23 cellular contexts compared by ENCODE assay signal in genomic region chr10:126630225-126630624, GRCh38. TPM values are rescaled to one million over a fixed set of nuclear protein-coding genes. Genes with fewer than 3 reads are reported as not detected.
A peak's percentile ranks its signal among the peaks of the same experiment; 100 is the strongest.
DNase-seq lines count a peak whose midpoint lies in the region; ATAC-seq, FAIRE-seq and TF ChIP-seq lines count a peak whose summit lies in the region.
"Had no signal": no experiment of that assay in that cellular context is flagged by ENCODE, and none has a peak within 500 bp of the region (broad histone marks: within the 10 kb centered on the region; RNA-seq: fewer than 3 reads in every experiment).

No MANE protein-coding gene starts in this region.

- intact Hi-C loops in dorsolateral prefrontal cortex (cut with DNase I) = no loop called here

- DNase-seq in astrocyte (ENCODE audit: low read depth) (no peak), dorsolateral prefrontal cortex (no peak), NCI-H2196 treated with DMSO at 0.1 percent for 48 hours (lab: John Stamatoyannopoulos, UW; ENCODE audit: unreplicated experiment) (no peak), pons (ENCODE audit: low spot score) (no peak), SW480 (ENCODE audit: low spot score) (no peak)
- DNase-seq in stimulated activated effector memory CD8-positive, alpha-beta T cell treated with anti-CD3 and anti-CD28 coated beads, Interleukin-12 subunit alpha, Interleukin-12 subunit beta, amount 100 ng/mL, for 72 hours (ENCODE audit: low spot score in 2 of 2) = no peak
- DNase-seq: AML-193; Caco-2; Calu3; CD4-positive, alpha-beta T cell; CD8-positive, alpha-beta T cell; DMS79 treated with DMSO at 0.1 percent for 48 hours; GF-D8 had no signal

- H3K27me3 Mint-ChIP-seq in astrocyte (ENCODE audit: low read depth, unreplicated experiment) = peaks cover 50% of the 10 kb centered on the region
- H3K27me3 Mint-ChIP-seq: B cell; CD4-positive, alpha-beta T cell had no signal

- no peak overlapping the region for H3K27ac ChIP-seq in astrocyte (ENCODE audit: low read depth, low read length)
- H3K27ac ChIP-seq in dorsolateral prefrontal cortex = peak overlapping the region in 55 of 59 donors; percentile 4 to 95 (median 83)
- H3K27ac ChIP-seq in temporal lobe (ENCODE audit: low read depth, low read length) = peak overlapping the region; percentile 59
- H3K27ac ChIP-seq: 22Rv1; A549; BLaER1 treated with 17β-estradiol and CSF1 and Interleukin-3, amounts not matched to agents 10 nM and 100 nM; C4-2B had no signal

- peak overlapping the region; percentile 26 for H3K27ac Mint-ChIP-seq in astrocyte (ENCODE audit: unreplicated experiment)
- H3K27ac Mint-ChIP-seq in stimulated activated effector memory CD8-positive, alpha-beta T cell treated with anti-CD3 and anti-CD28 coated beads, Interleukin-12 subunit alpha, Interleukin-12 subunit beta, amount 100 ng/mL, for 72 hours = no peak overlapping the region
- H3K27ac Mint-ChIP-seq: B cell; CD4-positive, alpha-beta T cell; CD8-positive, alpha-beta T cell had no signal

- H3K4me1 Mint-ChIP-seq in astrocyte (ENCODE audit: low read depth, unreplicated experiment) = no peaks in the 10 kb centered on the region
- peaks cover 5% of the 10 kb centered on the region for H3K4me1 Mint-ChIP-seq in stimulated activated effector memory CD8-positive, alpha-beta T cell treated with anti-CD3 and anti-CD28 coated beads, Interleukin-12 subunit alpha, Interleukin-12 subunit beta, amount 100 ng/mL, for 72 hours
- H3K4me1 Mint-ChIP-seq: B cell had no signal

- H3K27me3 ChIP-seq in astrocyte (ENCODE audit: insufficient read depth, low read length) = peaks cover 8% of the 10 kb centered on the region
- H3K27me3 ChIP-seq in dorsolateral prefrontal cortex = no peaks in the 10 kb centered on the region
- H3K27me3 ChIP-seq: BLaER1 treated with 17β-estradiol and CSF1 and Interleukin-3, amounts not matched to agents 10 nM and 100 nM had no signal

- no peaks in the 10 kb centered on the region for H3K36me3 ChIP-seq in astrocyte (ENCODE audit: insufficient read depth, low read length)
- H3K36me3 ChIP-seq: BLaER1 treated with 17β-estradiol and CSF1 and Interleukin-3, amounts not matched to agents 10 nM and 100 nM had no signal

- TF ChIP-seq CTCF in astrocyte (IDR thresholded peaks at IDR 0.05; ENCODE audit: insufficient read depth, low read depth, low read length) (no peak), dorsolateral prefrontal cortex (IDR thresholded peaks at IDR 0.05 in 54 of 56, conservative IDR thresholded peaks at IDR 0.05 in 2 of 56; ENCODE audit: low read depth in 1 of 56, partially characterized antibody in 56 of 56) (no peak)

- H3K79me2 ChIP-seq in astrocyte (ENCODE audit: insufficient read depth, low read length) = no peaks in the 10 kb centered on the region

- H3K9me3 ChIP-seq in astrocyte (ENCODE audit: insufficient read depth, low read depth, low read length) = no peaks in the 10 kb centered on the region
- H3K9me3 ChIP-seq: A549; BLaER1 treated with 17β-estradiol and CSF1 and Interleukin-3, amounts not matched to agents 10 nM and 100 nM; Caco-2 had no signal

- H3K9ac ChIP-seq in astrocyte (ENCODE audit: low read length) = no peak overlapping the region
- H3K9ac ChIP-seq: BLaER1 treated with 17β-estradiol and CSF1 and Interleukin-3, amounts not matched to agents 10 nM and 100 nM had no signal

- H3K4me3 Mint-ChIP-seq in astrocyte (ENCODE audit: unreplicated experiment) = no peak overlapping the region
- no peak overlapping the region for H3K4me3 Mint-ChIP-seq in stimulated activated effector memory CD8-positive, alpha-beta T cell treated with anti-CD3 and anti-CD28 coated beads, Interleukin-12 subunit alpha, Interleukin-12 subunit beta, amount 100 ng/mL, for 72 hours
- H3K4me3 Mint-ChIP-seq: B cell; CD4-positive, alpha-beta T cell; CD8-positive, alpha-beta T cell had no signal

- no peak overlapping the region for H2AFZ ChIP-seq in astrocyte (ENCODE audit: low read depth, low read length)

- H3K4me3 ChIP-seq in astrocyte (ENCODE audit: insufficient read depth, low read depth, low read length) (no peak overlapping the region), dorsolateral prefrontal cortex (no peak overlapping the region)
- H3K4me3 ChIP-seq: A549; BLaER1 treated with 17β-estradiol and CSF1 and Interleukin-3, amounts not matched to agents 10 nM and 100 nM had no signal

- no peak for FAIRE-seq in astrocyte (lab: Jason Lieb, UNC)
- FAIRE-seq: A549, D721Med, G401.6, GM12891, GM19239 had no signal

- H3K9me3 Mint-ChIP-seq in astrocyte (ENCODE audit: unreplicated experiment) = peaks cover 3% of the 10 kb centered on the region
- H3K9me3 Mint-ChIP-seq in stimulated activated effector memory CD8-positive, alpha-beta T cell treated with anti-CD3 and anti-CD28 coated beads, Interleukin-12 subunit alpha, Interleukin-12 subunit beta, amount 100 ng/mL, for 72 hours = peaks cover 4% of the 10 kb centered on the region
- H3K9me3 Mint-ChIP-seq: CD4-positive, alpha-beta T cell; CD8-positive, alpha-beta T cell had no signal

- H4K20me1 ChIP-seq in astrocyte (ENCODE audit: insufficient read depth, low read length) = no peaks in the 10 kb centered on the region
- H4K20me1 ChIP-seq: BLaER1 treated with 17β-estradiol and CSF1 and Interleukin-3, amounts not matched to agents 10 nM and 100 nM had no signal

- no peak overlapping the region for H3K4me2 ChIP-seq in astrocyte (ENCODE audit: low read length)
- H3K4me2 ChIP-seq: A549; BLaER1 treated with 17β-estradiol and CSF1 and Interleukin-3, amounts not matched to agents 10 nM and 100 nM had no signal

- H3K36me3 Mint-ChIP-seq in astrocyte (ENCODE audit: low read depth, unreplicated experiment) = no peaks in the 10 kb centered on the region
- no peaks in the 10 kb centered on the region for H3K36me3 Mint-ChIP-seq in stimulated activated effector memory CD8-positive, alpha-beta T cell treated with anti-CD3 and anti-CD28 coated beads, Interleukin-12 subunit alpha, Interleukin-12 subunit beta, amount 100 ng/mL, for 72 hours
- H3K36me3 Mint-ChIP-seq: CD8-positive, alpha-beta T cell had no signal

- peaks cover 8% of the 10 kb centered on the region for H3K4me1 ChIP-seq in astrocyte (ENCODE audit: insufficient read depth, low read length)
- H3K4me1 ChIP-seq: A549; BLaER1 treated with 17β-estradiol and CSF1 and Interleukin-3, amounts not matched to agents 10 nM and 100 nM; Caco-2 had no signal

- peak; percentile 13 for ATAC-seq in stimulated activated effector memory CD8-positive, alpha-beta T cell treated with anti-CD3 and anti-CD28 coated beads, Interleukin-12 subunit alpha, Interleukin-12 subunit beta, amount 100 ng/mL, for 72 hours
- ATAC-seq: A549; CD8-positive, alpha-beta T cell had no signal

RNA-seq across cellular contexts. Expression of gene C10orf90, which starts 40.3 kb away (rescaled TPM):
- not detected in 2 replicates for total RNA-seq in astrocyte
- 100 to 1,000 TPM in 6 of 120 experiments, 10 to 100 TPM in 113, 1 to 10 TPM in 1; 8.8 to 166 (median 43.8) TPM for total RNA-seq in dorsolateral prefrontal cortex
- total RNA-seq in temporal lobe = 0.49 TPM
- total RNA-seq: B cell; Caco-2; Calu3; CD4-positive, alpha-beta T cell; CD8-positive, alpha-beta T cell had no signal
